7 cellular contexts compared by ENCODE assay signal in genomic region chr1:155967410-155968400, GRCh38. TPM values are rescaled to one million over a fixed set of nuclear protein-coding genes. Genes with fewer than 3 reads are reported as not detected.
DNase-seq lines count a peak whose midpoint lies in the region; ATAC-seq and TF ChIP-seq lines count a peak whose summit lies in the region.
"Had no signal": no experiment of that assay in that cellular context is flagged by ENCODE, and none has a peak within 500 bp of the region (broad histone marks: within the 10 kb centered on the region; RNA-seq: fewer than 3 reads in every experiment).

No MANE protein-coding gene starts in this region.

- H3K9me3 ChIP-seq in CD8-positive, alpha-beta memory T cell (ENCODE audit: low read length), result no peaks in the 10 kb centered on the region
- no peaks in the 10 kb centered on the region for H3K9me3 ChIP-seq in lung (ENCODE audit: control insufficient read depth in 2 of 2, insufficient read depth in 1 of 2, low read length in 1 of 2)

- peaks cover 69% of the 10 kb centered on the region for H3K4me1 ChIP-seq in CD8-positive, alpha-beta memory T cell (ENCODE audit: insufficient read depth, low read length)
- peaks cover 13 to 51% of the 10 kb centered on the region in 2 donors for H3K4me1 ChIP-seq in lung (ENCODE audit: control insufficient read depth in 2 of 2, insufficient read depth in 2 of 2, low read length in 2 of 2)

- no peak overlapping the region for H3K27ac ChIP-seq in CD8-positive, alpha-beta memory T cell (ENCODE audit: low read depth, low read length)
- H3K27ac ChIP-seq in lung (ENCODE audit: low read depth in 1 of 2, low read length in 1 of 2), result peak overlapping the region; percentile 46 to 85

- 25 to 37% methylated on average over 18 to 19 of the region's 19 CpGs for WGBS in lung, 2 donors

- POLR2A ChIA-PET in CD8-positive, alpha-beta memory T cell (lab: Charles Lee), result interaction anchor here (0.7 to 3.3 kb wide), 4 partner anchors 9 to 22 kb away, joined by 3 to 31 read pairs (median 3); partner anchors contain the start of gene ARHGEF2

- peaks cover 65 to 73% (median 68%) of the 10 kb centered on the region in 3 donors for H3K4me1 Mint-ChIP-seq in CD8-positive, alpha-beta memory T cell
- H3K4me1 Mint-ChIP-seq in activated T-helper 17 cell treated with anti-CD3 and anti-CD28 coated beads, Interleukin-2, amount 50 U/mL, for 72 hours, result peaks cover 37% of the 10 kb centered on the region

- peaks cover 0 to 82% (median 8%) of the 10 kb centered on the region in 3 donors for H3K36me3 Mint-ChIP-seq in CD8-positive, alpha-beta memory T cell
- peaks cover 94% of the 10 kb centered on the region for H3K36me3 Mint-ChIP-seq in activated T-helper 17 cell treated with anti-CD3 and anti-CD28 coated beads, Interleukin-2, amount 50 U/mL, for 72 hours (ENCODE audit: low read depth)

- no peaks in the 10 kb centered on the region for H3K27me3 Mint-ChIP-seq in CD8-positive, alpha-beta memory T cell
- H3K27me3 Mint-ChIP-seq in activated T-helper 17 cell treated with anti-CD3 and anti-CD28 coated beads, Interleukin-2, amount 50 U/mL, for 72 hours, result no peaks in the 10 kb centered on the region

- H3K4me3 ChIP-seq in CD8-positive, alpha-beta memory T cell (ENCODE audit: low read length), result peak overlapping the region; percentile 15
- H3K4me3 ChIP-seq in lung, result no peak overlapping the region

- H3K36me3 ChIP-seq in CD8-positive, alpha-beta memory T cell (ENCODE audit: insufficient read depth, low read length), result peaks cover 38% of the 10 kb centered on the region
- peaks cover 2 to 51% of the 10 kb centered on the region in 2 donors for H3K36me3 ChIP-seq in lung (ENCODE audit: control insufficient read depth in 2 of 2, insufficient read depth in 2 of 2, low read length in 2 of 2)

- TF ChIP-seq CTCF in lung (IDR thresholded peaks at IDR 0.05; ENCODE audit: control extremely low read depth, extremely low read depth), result no peak

- peak in 1 of 5 donors; percentile 59 for DNase-seq in CD8-positive, alpha-beta memory T cell
- DNase-seq in lung (ENCODE audit: low spot score) (no peak), HPDE6-E6E7 (ENCODE audit: extremely low spot score) (no peak), islet precursor cell (no peak)

- no peaks in the 10 kb centered on the region for H3K27me3 ChIP-seq in CD8-positive, alpha-beta memory T cell (ENCODE audit: insufficient read depth, low read length, poor library complexity, severe bottlenecking)
- no peaks in the 10 kb centered on the region for H3K27me3 ChIP-seq in lung (ENCODE audit: control insufficient read depth, insufficient read depth)

- ATAC-seq in activated T-helper 17 cell treated with anti-CD3 and anti-CD28 coated beads, Interleukin-2, amount 50 U/mL, for 72 hours (replicated peaks), result no peak
- no peak for ATAC-seq in lung (ENCODE audit: insufficient read depth, low FRiP score)
- ATAC-seq in HG03521 (IDR thresholded peaks at IDR 0.05; ENCODE audit: unreplicated experiment), result no peak

- H3K4me3 Mint-ChIP-seq in CD8-positive, alpha-beta memory T cell, result peak overlapping the region; percentile 52 to 76 (median 67)
- peak overlapping the region; percentile 100 for H3K4me3 Mint-ChIP-seq in activated T-helper 17 cell treated with anti-CD3 and anti-CD28 coated beads, Interleukin-2, amount 50 U/mL, for 72 hours

- no peaks in the 10 kb centered on the region for H3K9me3 Mint-ChIP-seq in CD8-positive, alpha-beta memory T cell
- no peaks in the 10 kb centered on the region for H3K9me3 Mint-ChIP-seq in activated T-helper 17 cell treated with anti-CD3 and anti-CD28 coated beads, Interleukin-2, amount 50 U/mL, for 72 hours

- CTCF ChIA-PET in CD8-positive, alpha-beta memory T cell (lab: Charles Lee), result interaction anchor here (1.0 to 3.9 kb wide), 6 partner anchors 10 to 37 kb away, joined by 3 to 34 read pairs (median 4); partner anchors contain the start of gene ARHGEF2

- peak overlapping the region; percentile 78 to 95 (median 91) for H3K27ac Mint-ChIP-seq in CD8-positive, alpha-beta memory T cell
- H3K27ac Mint-ChIP-seq in activated T-helper 17 cell treated with anti-CD3 and anti-CD28 coated beads, Interleukin-2, amount 50 U/mL, for 72 hours, result peak overlapping the region; percentile 87

RNA-seq across cellular contexts. Expression of gene ARHGEF2, which starts 10.6 kb away (rescaled TPM):
- total RNA-seq in CD8-positive, alpha-beta memory T cell, result 100 to 1,000 TPM; 168 to 176 TPM
- polyA plus RNA-seq in CD8-positive, alpha-beta memory T cell, result 18.8 TPM
- 100 to 1,000 TPM; 108 to 205 TPM for total RNA-seq in activated T-helper 17 cell treated with anti-CD3 and anti-CD28 coated beads, Interleukin-2, amount 50 U/mL, for 72 hours
- total RNA-seq in lung, result 100 to 1,000 TPM; 148 to 289 TPM
- 10 to 100 TPM; 72.0 to 91.4 TPM for polyA plus RNA-seq in lung

RNA-seq across cellular contexts. Expression of gene RXFP4, which starts 26.3 kb away (rescaled TPM):
- not detected for total RNA-seq in CD8-positive, alpha-beta memory T cell
- polyA plus RNA-seq in CD8-positive, alpha-beta memory T cell, result 0.29 TPM
- not detected for total RNA-seq in activated T-helper 17 cell treated with anti-CD3 and anti-CD28 coated beads, Interleukin-2, amount 50 U/mL, for 72 hours
- not detected for total RNA-seq in lung
- under 1 TPM; 0.05 to 0.20 TPM for polyA plus RNA-seq in lung
- total RNA-seq: SK-MEL-5 had no signal

RNA-seq across cellular contexts. Expression of gene KHDC4, which starts 33.5 kb away (rescaled TPM):
- total RNA-seq in CD8-positive, alpha-beta memory T cell, result 10 to 100 TPM; 58.8 to 61.2 TPM
- polyA plus RNA-seq in CD8-positive, alpha-beta memory T cell, result 8.2 TPM
- total RNA-seq in activated T-helper 17 cell treated with anti-CD3 and anti-CD28 coated beads, Interleukin-2, amount 50 U/mL, for 72 hours, result 100 to 1,000 TPM in 1 of 2 donors, 10 to 100 TPM in 1; 67.5 to 109 TPM
- 10 to 100 TPM; 35.0 to 63.1 TPM for total RNA-seq in lung
- 10 to 100 TPM; 15.4 to 34.2 TPM for polyA plus RNA-seq in lung

RNA-seq across cellular contexts. Expression of gene SSR2, which starts 53.0 kb away (rescaled TPM):
- 100 to 1,000 TPM; 187 to 190 TPM for total RNA-seq in CD8-positive, alpha-beta memory T cell
- polyA plus RNA-seq in CD8-positive, alpha-beta memory T cell, result 380 TPM
- 100 to 1,000 TPM; 194 to 208 TPM for total RNA-seq in activated T-helper 17 cell treated with anti-CD3 and anti-CD28 coated beads, Interleukin-2, amount 50 U/mL, for 72 hours
- total RNA-seq in lung, result 100 to 1,000 TPM; 281 to 289 TPM
- polyA plus RNA-seq in lung, result 100 to 1,000 TPM; 294 to 467 TPM

RNA-seq across cellular contexts. Expression of gene RIT1, which starts 56.6 kb away (rescaled TPM):
- total RNA-seq in CD8-positive, alpha-beta memory T cell, result 10 to 100 TPM; 13.7 to 16.9 TPM
- 17.7 TPM for polyA plus RNA-seq in CD8-positive, alpha-beta memory T cell
- total RNA-seq in activated T-helper 17 cell treated with anti-CD3 and anti-CD28 coated beads, Interleukin-2, amount 50 U/mL, for 72 hours, result 10 to 100 TPM; 28.1 to 79.8 TPM
- 10 to 100 TPM; 43.6 to 58.2 TPM for total RNA-seq in lung
- 10 to 100 TPM; 15.8 to 41.4 TPM for polyA plus RNA-seq in lung
